ENCODE assay signal across 19 cellular contexts in the genomic region with DNA sequence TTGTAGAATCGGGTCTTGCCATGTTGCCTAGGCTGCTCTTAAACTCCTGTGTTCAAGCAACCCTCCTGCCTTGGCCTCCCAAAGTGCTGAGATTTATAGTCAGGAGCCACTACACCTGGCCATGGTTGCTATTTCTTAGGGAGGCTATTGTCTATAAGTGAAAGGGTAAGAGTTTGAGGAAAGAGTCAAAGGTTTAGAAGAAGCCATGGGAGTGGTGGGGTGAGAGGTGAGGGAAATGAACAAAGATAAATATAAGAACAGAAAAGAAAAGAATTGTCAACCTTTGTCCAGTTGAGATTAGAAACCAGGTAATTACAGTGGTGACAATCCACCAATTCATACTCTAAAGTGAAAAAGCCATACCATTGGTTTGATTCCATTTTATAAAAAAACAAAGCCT.
"Had no signal": no experiment of that assay in that cellular context is flagged by ENCODE, and none has a peak within 500 bp of the region (broad histone marks: within the 10 kb centered on the region; RNA-seq: fewer than 3 reads in every experiment).

No MANE protein-coding gene starts in this region.

- ATAC-seq: foreskin keratinocyte, gastroesophageal sphincter, heart left ventricle, left lung, left ventricle myocardium superior, lower lobe of right lung had no signal

- H3K4me3 ChIP-seq: coronary artery, dorsolateral prefrontal cortex, esophagus muscularis mucosa, gastroesophageal sphincter, heart left ventricle, hepatocyte, left lung, lower lobe of right lung had no signal

- H3K36me3 ChIP-seq: esophagus muscularis mucosa, gastroesophageal sphincter, heart left ventricle, left lung, lower lobe of right lung had no signal

- H3K27me3 ChIP-seq: esophagus muscularis mucosa, hepatocyte, left lung had no signal

- DNase-seq: dermis blood vessel endothelial cell; dorsolateral prefrontal cortex; effector CD4-positive, alpha-beta T cell; effector memory CD4-positive, alpha-beta T cell; foreskin keratinocyte; heart left ventricle; hypothalamus; immature natural killer cell; islet precursor cell; kidney; kidney glomerular epithelial cell; left lung; left ventricle myocardium superior; lower lobe of right lung; mesenchymal stem cell had no signal

- H3K9me3 ChIP-seq: esophagus muscularis mucosa, heart left ventricle, left lung, lower lobe of right lung had no signal

- H3K4me2 ChIP-seq: hepatocyte had no signal

- H2AFZ ChIP-seq: hepatocyte had no signal

- H3K27ac ChIP-seq: coronary artery, dorsolateral prefrontal cortex, esophagus muscularis mucosa, foreskin keratinocyte, gastroesophageal sphincter, heart left ventricle, hepatocyte, left lung, lower lobe of right lung had no signal

- H3K4me1 ChIP-seq: esophagus muscularis mucosa, gastroesophageal sphincter, left lung, lower lobe of right lung had no signal

- H3K79me2 ChIP-seq: hepatocyte had no signal
